18 cellular contexts compared by ENCODE assay signal in genomic region chr11:36425593-36426206, GRCh38.
A peak's percentile ranks its signal among the peaks of the same experiment; 100 is the strongest.
DNase-seq lines count a peak whose midpoint lies in the region; ATAC-seq lines count a peak whose summit lies in the region.
"Had no signal": no experiment of that assay in that cellular context is flagged by ENCODE, and none has a peak within 500 bp of the region (broad histone marks: within the 10 kb centered on the region; RNA-seq: fewer than 3 reads in every experiment).

No MANE protein-coding gene starts in this region.

- peaks cover 37% of the 10 kb centered on the region for H3K4me1 Mint-ChIP-seq in T-helper 1 cell treated with Interleukin-12 subunit alpha and Interleukin-12 subunit beta and Interleukin-4 antibody, amounts not matched to agents 30 μg/mL and 1 μg/mL, for 36 hours (ENCODE audit: low read depth)
- peaks cover 28% of the 10 kb centered on the region in 2 donors for H3K4me1 Mint-ChIP-seq in stimulated activated naive B cell treated with anti-CD40 and anti-IgM and Interleukin-4, amounts not matched to agents 10 μg/mL and 1 μg/mL and 100 μg/mL, for 72 hours

- peak; percentile 28 for ATAC-seq in left lobe of liver
- ATAC-seq in stimulated activated naive B cell treated with anti-CD40 and anti-IgM and Interleukin-4, amounts not matched to agents 10 μg/mL and 1 μg/mL and 100 μg/mL, for 72 hours (replicated peaks) = peak in 1 of 2 donors; percentile 12
- ATAC-seq in HG02642 (IDR thresholded peaks at IDR 0.05; ENCODE audit: poor library complexity, unreplicated experiment) = no peak
- ATAC-seq in GM19463 (IDR thresholded peaks at IDR 0.05; ENCODE audit: unreplicated experiment) = no peak
- no peak for ATAC-seq in GM18858 (IDR thresholded peaks at IDR 0.05; ENCODE audit: unreplicated experiment)

- peaks cover 49% of the 10 kb centered on the region for H3K36me3 Mint-ChIP-seq in T-helper 1 cell treated with Interleukin-12 subunit alpha and Interleukin-12 subunit beta and Interleukin-4 antibody, amounts not matched to agents 30 μg/mL and 1 μg/mL, for 36 hours (ENCODE audit: low read depth)
- H3K36me3 Mint-ChIP-seq in stimulated activated naive B cell treated with anti-CD40 and anti-IgM and Interleukin-4, amounts not matched to agents 10 μg/mL and 1 μg/mL and 100 μg/mL, for 72 hours = peaks cover 7 to 38% of the 10 kb centered on the region in 2 donors
- H3K36me3 Mint-ChIP-seq: IgD-negative memory B cell had no signal

- H3K4me3 Mint-ChIP-seq in T-helper 1 cell treated with Interleukin-12 subunit alpha and Interleukin-12 subunit beta and Interleukin-4 antibody, amounts not matched to agents 30 μg/mL and 1 μg/mL, for 36 hours = no peak overlapping the region
- H3K4me3 Mint-ChIP-seq in stimulated activated naive B cell treated with anti-CD40 and anti-IgM and Interleukin-4, amounts not matched to agents 10 μg/mL and 1 μg/mL and 100 μg/mL, for 72 hours = no peak overlapping the region
- H3K4me3 Mint-ChIP-seq: H9, IgD-negative memory B cell, type B pancreatic cell had no signal

- no peaks in the 10 kb centered on the region for H3K9me3 Mint-ChIP-seq in T-helper 1 cell treated with Interleukin-12 subunit alpha and Interleukin-12 subunit beta and Interleukin-4 antibody, amounts not matched to agents 30 μg/mL and 1 μg/mL, for 36 hours
- H3K9me3 Mint-ChIP-seq in stimulated activated naive B cell treated with anti-CD40 and anti-IgM and Interleukin-4, amounts not matched to agents 10 μg/mL and 1 μg/mL and 100 μg/mL, for 72 hours = no peaks in the 10 kb centered on the region
- H3K9me3 Mint-ChIP-seq: activated T-helper 2 cell treated with anti-CD3 and anti-CD28 coated beads, Interferon-gamma antibody, Interleukin-2, Interleukin-4, amounts not matched to agents 10 μg/mL and 5 μg/mL and 100 μg/mL, durations not matched to agents 14 hours and 24 hours and 36 hours; H9; IgD-negative memory B cell; type B pancreatic cell had no signal

- DNase-seq in T-helper 1 cell (no peak), RPMI7951 (ENCODE audit: low read depth) (peak; percentile 82), left lobe of liver (ENCODE audit: low spot score) (no peak)
- DNase-seq in stimulated activated naive B cell treated with anti-CD40 and anti-IgM and Interleukin-4, amounts not matched to agents 10 μg/mL and 1 μg/mL and 100 μg/mL, for 72 hours = no peak
- DNase-seq: Caco-2; H9; NCI-H1417 treated with DMSO at 0.1 percent for 48 hours; NCI-H774; right lobe of liver; RPMI8226; stimulated activated CD4-positive, alpha-beta T cell treated with anti-CD3 and anti-CD28 coated beads, Interleukin-4, amount 100 ng/mL, for 4 hours had no signal

- H3K27ac Mint-ChIP-seq in T-helper 1 cell treated with Interleukin-12 subunit alpha and Interleukin-12 subunit beta and Interleukin-4 antibody, amounts not matched to agents 30 μg/mL and 1 μg/mL, for 36 hours = peak overlapping the region; percentile 10
- peak overlapping the region; percentile 33 for H3K27ac Mint-ChIP-seq in stimulated activated naive B cell treated with anti-CD40 and anti-IgM and Interleukin-4, amounts not matched to agents 10 μg/mL and 1 μg/mL and 100 μg/mL, for 72 hours
- H3K27ac Mint-ChIP-seq: activated T-helper 2 cell treated with anti-CD3 and anti-CD28 coated beads, Interferon-gamma antibody, Interleukin-2, Interleukin-4, amounts not matched to agents 10 μg/mL and 5 μg/mL and 100 μg/mL, durations not matched to agents 14 hours and 24 hours and 36 hours; IgD-negative memory B cell; type B pancreatic cell had no signal

- no peaks in the 10 kb centered on the region for H3K27me3 Mint-ChIP-seq in T-helper 1 cell treated with Interleukin-12 subunit alpha and Interleukin-12 subunit beta and Interleukin-4 antibody, amounts not matched to agents 30 μg/mL and 1 μg/mL, for 36 hours (ENCODE audit: low read depth)
- no peaks in the 10 kb centered on the region for H3K27me3 Mint-ChIP-seq in stimulated activated naive B cell treated with anti-CD40 and anti-IgM and Interleukin-4, amounts not matched to agents 10 μg/mL and 1 μg/mL and 100 μg/mL, for 72 hours
